23 cellular contexts compared by ENCODE assay signal in the genomic region with DNA sequence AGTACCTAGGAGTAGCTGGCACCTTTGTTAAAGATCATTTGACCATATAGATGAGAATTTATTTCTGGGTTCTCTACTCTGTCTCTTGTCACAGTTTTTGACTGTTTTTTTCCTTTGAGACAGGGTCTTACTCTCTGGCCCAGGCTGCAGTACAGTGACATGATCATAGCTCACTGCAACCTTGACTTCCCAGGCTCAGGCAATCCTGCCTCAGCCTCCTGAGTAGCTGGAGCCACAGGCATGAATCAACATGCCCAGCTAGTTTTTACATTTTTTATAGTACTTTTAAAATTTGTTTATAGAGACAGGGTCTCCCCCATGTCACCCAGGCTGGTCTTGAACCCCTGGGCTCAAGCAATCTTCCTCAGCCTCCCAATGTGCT. TPM values are rescaled to one million over a fixed set of nuclear protein-coding genes. Genes with fewer than 3 reads are reported as not detected.
DNase-seq lines count a peak whose midpoint lies in the region; ATAC-seq and TF ChIP-seq lines count a peak whose summit lies in the region.
"Had no signal": no experiment of that assay in that cellular context is flagged by ENCODE, and none has a peak within 500 bp of the region (broad histone marks: within the 10 kb centered on the region; RNA-seq: fewer than 3 reads in every experiment).

No MANE protein-coding gene starts in this region.

- H3K9ac ChIP-seq in mammary epithelial cell (ENCODE audit: insufficient read depth, low read length) = no peak overlapping the region
- H3K9ac ChIP-seq: GM23248 had no signal

- no peaks in the 10 kb centered on the region for H3K9me2 ChIP-seq in GM23338 (ENCODE audit: insufficient read depth)

- dilution Hi-C loops in mammary epithelial cell (cut with HindIII; ENCODE audit: low sequenced_read_pairs) = loop anchor here (5.0 kb wide), 1 partner anchor 45 kb away; no protein-coding TSS in a partner anchor

- peaks cover 23% of the 10 kb centered on the region for H3K36me3 Mint-ChIP-seq in GM23338 (ENCODE audit: low read depth)

- TF ChIP-seq CTCF in GM23338 (conservative IDR thresholded peaks at IDR 0.05; ENCODE audit: low read depth in 2 of 2) (no peak), Panc1 (IDR thresholded peaks at IDR 0.05) (no peak), mammary epithelial cell (conservative IDR thresholded peaks at IDR 0.05 in 1 of 2, IDR thresholded peaks at IDR 0.05 in 1 of 2; ENCODE audit: extremely low read depth in 1 of 2, insufficient read depth in 1 of 2, low read depth in 1 of 2, low read length in 2 of 2) (no peak)

- CTCF ChIA-PET in Panc1 (lab: Charles Lee) (interaction anchor here (1.4 kb wide), 1 partner anchor 11 kb away, joined by 4 read pairs; no protein-coding TSS in a partner anchor), mammary epithelial cell (lab: Charles Lee; ENCODE audit: low non-redundant PET) (no interaction called here)

- H4K20me1 ChIP-seq in GM23338 (replicated peaks; ENCODE audit: insufficient read depth) = no peaks in the 10 kb centered on the region
- no peaks in the 10 kb centered on the region for H4K20me1 ChIP-seq in mammary epithelial cell (ENCODE audit: insufficient read depth, low read length)

- H3K27ac ChIP-seq in GM23338 (ENCODE audit: low read depth) (peak overlapping the region; percentile 42; the same call in 1 of the 2 replicates), Panc1 (ENCODE audit: low read length) (no peak overlapping the region), mammary epithelial cell (ENCODE audit: insufficient read depth, low read depth, low read length) (peak overlapping the region; percentile 76), skin epidermis (peak overlapping the region in 11 of 21 experiments; percentile 1 to 72 (median 26))
- H3K27ac ChIP-seq: gastrocnemius medialis, GM23248, sigmoid colon, uterus had no signal

- H3K4me3 ChIP-seq in GM23338 = no peak overlapping the region
- no peak overlapping the region for H3K4me3 ChIP-seq in Panc1 (ENCODE audit: low read depth in 2 of 2, low read length in 2 of 2)
- H3K4me3 ChIP-seq in mammary epithelial cell (replicated peaks in 1 of 3; ENCODE audit: insufficient read depth in 1 of 3, low read depth in 2 of 3, low read length in 3 of 3) = no peak overlapping the region
- H3K4me3 ChIP-seq in skin epidermis = no peak overlapping the region
- H3K4me3 ChIP-seq: gastrocnemius medialis, GM23248, sigmoid colon, uterus had no signal

- no peaks in the 10 kb centered on the region for H3K27me3 ChIP-seq in GM23338 (ENCODE audit: insufficient read depth)
- H3K27me3 ChIP-seq in Panc1 (ENCODE audit: control insufficient read depth, insufficient read depth, low read length) = no peaks in the 10 kb centered on the region
- H3K27me3 ChIP-seq in mammary epithelial cell (ENCODE audit: insufficient read depth, low read length) = no peaks in the 10 kb centered on the region
- H3K27me3 ChIP-seq: gastrocnemius medialis, sigmoid colon, uterus had no signal

- H3F3A ChIP-seq in GM23338 (replicated peaks; ENCODE audit: low read depth) = 0 out of 2 replicates have a peak, but pooled peaks cover 2% of the 10 kb centered on the region

- POLR2A ChIA-PET in Panc1 (lab: Charles Lee) = no interaction called here

- peaks cover 3% of the 10 kb centered on the region for H3K27me3 Mint-ChIP-seq in GM23338 (ENCODE audit: insufficient read depth, low read depth, poor library complexity)
- H3K27me3 Mint-ChIP-seq: activated CD8-positive, alpha-beta T cell treated with anti-CD3 and anti-CD28 coated beads for 36 hours had no signal

- intact Hi-C loops in Panc1 (cut with micrococcal nuclease; ENCODE audit: unreplicated experiment) (no loop called here), mammary epithelial cell (cut with micrococcal nuclease) (no loop called here)

- peaks cover 26% of the 10 kb centered on the region for H3K36me3 ChIP-seq in GM23338 (ENCODE audit: insufficient read depth)
- H3K36me3 ChIP-seq in Panc1 (ENCODE audit: control insufficient read depth, insufficient read depth, low read length) = no peaks in the 10 kb centered on the region
- H3K36me3 ChIP-seq in mammary epithelial cell (ENCODE audit: insufficient read depth, low read length) = peaks cover 7% of the 10 kb centered on the region
- H3K36me3 ChIP-seq: uterus had no signal

- BruUV-seq in Panc1 (replicated peaks; lab: Mats Ljungman, UMichigan) (no TSS peak), mammary epithelial cell (replicated peaks; lab: Mats Ljungman, UMichigan) (no TSS peak)

- H3K4me1 ChIP-seq in GM23338 (ENCODE audit: insufficient read depth) (no peaks in the 10 kb centered on the region), Panc1 (ENCODE audit: control insufficient read depth, insufficient read depth, low read length) (peaks cover 15% of the 10 kb centered on the region; the same call in 1 of the 2 replicates), mammary epithelial cell (ENCODE audit: insufficient read depth, low read length) (peaks cover 46% of the 10 kb centered on the region)
- H3K4me1 ChIP-seq: gastrocnemius medialis, sigmoid colon, uterus had no signal

- H3K4me2 ChIP-seq in GM23338 (no peak overlapping the region), mammary epithelial cell (ENCODE audit: insufficient read depth, low read depth, low read length) (peak overlapping the region; percentile 29)

- no peaks in the 10 kb centered on the region for H3K9me3 ChIP-seq in Panc1 (ENCODE audit: control insufficient read depth, insufficient read depth, low read depth, low read length)
- H3K9me3 ChIP-seq in mammary epithelial cell (replicated peaks; ENCODE audit: insufficient read depth, low read length) = no peaks in the 10 kb centered on the region
- H3K9me3 ChIP-seq: gastrocnemius medialis, sigmoid colon, uterus had no signal

- peaks cover 7% of the 10 kb centered on the region for H3K4me1 Mint-ChIP-seq in GM23338

- DNase-seq in GM23338 (ENCODE audit: low spot score) (no peak), Panc1 (ENCODE audit: low read depth, low spot score) (no peak), mammary epithelial cell (peak; percentile 52), ACHN (no peak), GM19238 (ENCODE audit: insufficient read length, low spot score) (no peak)
- no peak for DNase-seq in activated effector memory CD4-positive, alpha-beta T cell treated with anti-CD3 and anti-CD28 coated beads, Interleukin-2, amount 50 U/mL, for 16 hours
- DNase-seq: activated CD8-positive, alpha-beta T cell treated with anti-CD3 and anti-CD28 coated beads for 36 hours; activated gamma-delta T cell treated with Interleukin-2 at 50 U/mL for 16 hours; activated T-cell treated with anti-CD3 and anti-CD28 coated beads for 4 hours; central memory CD4-positive, alpha-beta T cell; gastrocnemius medialis; GF-D8; hypothalamus; left ventricle myocardium superior; NCI-H1694; NCI-H526; posterior cingulate gyrus; Right ventricle myocardium superior; sigmoid colon; uterus had no signal

- ATAC-seq in GM23338 (no peak), Panc1 (0 out of 2 replicates have a peak, but pooled peaks have one; percentile 31)
- ATAC-seq: gastrocnemius medialis, left ventricle myocardium superior had no signal

- no peak overlapping the region for H3K27ac Mint-ChIP-seq in GM23338

- H3K79me2 ChIP-seq in GM23338 (replicated peaks; ENCODE audit: insufficient read depth) (no peaks in the 10 kb centered on the region), mammary epithelial cell (ENCODE audit: insufficient read depth, low read length) (peaks cover 5% of the 10 kb centered on the region)

- H3K4me3 Mint-ChIP-seq in GM23338 = no peak overlapping the region
- H3K4me3 Mint-ChIP-seq: activated CD8-positive, alpha-beta T cell treated with anti-CD3 and anti-CD28 coated beads for 36 hours had no signal

- in situ Hi-C loops in Panc1 (cut with HindIII; ENCODE audit: low pct_unique_long_range_greater_than_20kb, low sequenced_read_pairs) = no loop called here
- in situ Hi-C loops in mammary epithelial cell (cut with MboI; ENCODE audit: low sequenced_read_pairs in 2 of 2) = no loop called here
- in situ Hi-C loops in ACHN (cut with HindIII; ENCODE audit: low pct_ligation_motif_present, low pct_unique_long_range_greater_than_20kb, low sequenced_read_pairs) = no loop called here

- H2AFZ ChIP-seq in GM23338 (no peak overlapping the region), mammary epithelial cell (ENCODE audit: low read depth, low read length) (no peak overlapping the region)
- H2AFZ ChIP-seq: GM23248 had no signal

- H3K9me3 Mint-ChIP-seq in GM23338 = no peaks in the 10 kb centered on the region
- H3K9me3 Mint-ChIP-seq: activated CD8-positive, alpha-beta T cell treated with anti-CD3 and anti-CD28 coated beads for 36 hours had no signal

TF ChIP-seq in GM23338, 12 proteins besides CTCF, POLR2A, EP300 and RAD21:
- TF ChIP-seq STAT1 (IDR thresholded peaks at IDR 0.05; ENCODE audit: unreplicated experiment) (no peak), POLR2AphosphoS5 (IDR thresholded peaks at IDR 0.05; ENCODE audit: low read depth) (no peak), CREB1 (CRISPR knock-in tag; IDR thresholded peaks at IDR 0.05; ENCODE audit: low read depth) (no peak), EZH2 (IDR thresholded peaks at IDR 0.05; ENCODE audit: low read depth, unreplicated experiment) (no peak)
- TF ChIP-seq, protein P1, sequence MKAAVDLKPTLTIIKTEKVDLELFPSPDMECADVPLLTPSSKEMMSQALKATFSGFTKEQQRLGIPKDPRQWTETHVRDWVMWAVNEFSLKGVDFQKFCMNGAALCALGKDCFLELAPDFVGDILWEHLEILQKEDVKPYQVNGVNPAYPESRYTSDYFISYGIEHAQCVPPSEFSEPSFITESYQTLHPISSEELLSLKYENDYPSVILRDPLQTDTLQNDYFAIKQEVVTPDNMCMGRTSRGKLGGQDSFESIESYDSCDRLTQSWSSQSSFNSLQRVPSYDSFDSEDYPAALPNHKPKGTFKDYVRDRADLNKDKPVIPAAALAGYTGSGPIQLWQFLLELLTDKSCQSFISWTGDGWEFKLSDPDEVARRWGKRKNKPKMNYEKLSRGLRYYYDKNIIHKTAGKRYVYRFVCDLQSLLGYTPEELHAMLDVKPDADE (IDR thresholded peaks at IDR 0.05) = no peak

RNA-seq across cellular contexts. Expression of a gene that starts 45.0 kb away (rescaled TPM):
- 1.6 and 3.3 TPM in 2 replicates for total RNA-seq in GM23338 (2014; rRNA removed; shearing (Covaris generic))
- polyA plus RNA-seq in GM23338 (2016; fragmentation: Nextera tagmentation; extraction: Ambion mirVana) = 1.9 and 4.3 TPM in 2 replicates
- 0.54 TPM for total RNA-seq in Panc1 (2021; ENCODE audit: unreplicated experiment)
- 0.23 TPM for polyA plus RNA-seq in Panc1 (2012; ENCODE audit: insufficient read length)
- total RNA-seq in mammary epithelial cell = 1 to 10 TPM in 1 of 2 donors, not detected in 1; 2.2 TPM
- 0.39 TPM for polyA plus RNA-seq in mammary epithelial cell
- polyA minus RNA-seq in mammary epithelial cell = 5.5 TPM
- total RNA-seq: activated CD8-positive, alpha-beta T cell treated with anti-CD3 and anti-CD28 coated beads for 36 hours; gastrocnemius medialis; GM23248; left ventricle myocardium superior; Right ventricle myocardium superior had no signal
- polyA plus RNA-seq: GM23248, neural cell had no signal

RNA-seq across cellular contexts. Expression of a gene that starts 48.5 kb away (rescaled TPM):
- total RNA-seq in GM23338 (2014; rRNA removed; shearing (Covaris generic)) = 92.3 and 94.9 TPM in 2 replicates
- polyA plus RNA-seq in GM23338 (2016; fragmentation: Nextera tagmentation; extraction: Ambion mirVana) = 40.9 and 43.5 TPM in 2 replicates
- total RNA-seq in Panc1 (2021; ENCODE audit: unreplicated experiment) = 66.6 TPM
- polyA plus RNA-seq in Panc1 (2012; ENCODE audit: insufficient read length) = 30.3 TPM
- 100 to 1,000 TPM in 1 of 2 donors, 10 to 100 TPM in 1; 99.9 to 105 TPM for total RNA-seq in mammary epithelial cell
- polyA plus RNA-seq in mammary epithelial cell = 42.5 TPM
- polyA minus RNA-seq in mammary epithelial cell = 76.9 TPM
